6 cellular contexts compared by ENCODE assay signal in genomic region chr6:34761681-34762080, GRCh38. TPM values are rescaled to one million over a fixed set of nuclear protein-coding genes. Genes with fewer than 3 reads are reported as not detected.
A peak's percentile ranks its signal among the peaks of the same experiment; 100 is the strongest.
DNase-seq lines count a peak whose midpoint lies in the region; ATAC-seq, FAIRE-seq and TF ChIP-seq lines count a peak whose summit lies in the region.
"Not testable (repeated sequence)": the region's sequence is repeated elsewhere in the genome, so short reads cannot be mapped to it uniquely, and the experiment has no call there.

No MANE protein-coding gene starts in this region.

- peak overlapping the region; percentile 26; the same call in 1 of the 2 replicates for H3K4me2 ChIP-seq in K562 (ENCODE audit: insufficient read depth, low read length)

- not testable (repeated sequence) for H3K9me3 ChIP-seq in T-helper 17 cell (ENCODE audit: control insufficient read depth, low read length, poor library complexity, severe bottlenecking); K562 (replicated peaks; ENCODE audit: control insufficient read depth, insufficient read depth, low read depth, low read length); heart right ventricle; right cardiac atrium (ENCODE audit: control insufficient read depth, low read length)

- peaks cover 61% of the 10 kb centered on the region for H3K79me2 ChIP-seq in K562 (ENCODE audit: control insufficient read depth, insufficient read depth, low read length)

- TF ChIP-seq RAD21 in K562 (CRISPR knock-in tag; conservative IDR thresholded peaks at IDR 0.05 in 1 of 2, IDR thresholded peaks at IDR 0.05 in 1 of 2), result not testable (repeated sequence)

- H4K20me1 ChIP-seq in K562 (replicated peaks; ENCODE audit: control insufficient read depth, insufficient read depth, low read length), result not testable (repeated sequence)

- not testable (repeated sequence) for H2AFZ ChIP-seq in K562 (ENCODE audit: low read depth, low read length)

- not testable (repeated sequence) for H3K36me3 Mint-ChIP-seq in T-helper 17 cell (ENCODE audit: low read depth)

- CTCF ChIA-PET in K562 (lab: Yijun Ruan, JAX; ENCODE audit: low intra/inter-chr PET ratio), result not testable (repeated sequence)

- POLR2A ChIA-PET in K562 (lab: Yijun Ruan, JAX), result interaction anchor here (0.5 to 3.2 kb wide), 5 partner anchors 10 to 111 kb away, joined by 3 to 17 read pairs (median 3); partner anchors contain the start of gene BLTP3A

- TF ChIP-seq EP300 in K562 (IDR thresholded peaks at IDR 0.05; ENCODE audit: low read length), result not testable (repeated sequence)

- peak overlapping the region in 1 of 2 experiments; percentile 27; a peak in 1 of 4 replicates for H3K9ac ChIP-seq in K562 (ENCODE audit: insufficient read depth in 1 of 2, low read depth in 2 of 2, low read length in 2 of 2)

- in situ Hi-C loops in K562 (cut with MboI), result not testable (repeated sequence)

- FAIRE-seq in K562 (lab: Jason Lieb, UNC), result not testable (repeated sequence)

- 65% methylated on average over 5 of the region's 5 CpGs for WGBS in K562 (ENCODE audit: insufficient coverage, low coverage, missing lambda C conversion rate)
- 57 to 68% methylated on average over 5 of the region's 5 CpGs for WGBS in heart right ventricle, 2 donors
- 65% methylated on average over 5 of the region's 5 CpGs for WGBS in right cardiac atrium

- H3K36me3 ChIP-seq in K562 (ENCODE audit: control insufficient read depth, insufficient read depth, low read length) (peaks cover 72% of the 10 kb centered on the region), heart right ventricle (peaks cover 0 to 70% (median 17%) of the 10 kb centered on the region in 9 donors)

- H3K4me1 ChIP-seq in K562 (replicated peaks in 1 of 2; ENCODE audit: control insufficient read depth in 2 of 2, insufficient read depth in 2 of 2, low read length in 2 of 2) (peaks cover 3 to 13% of the 10 kb centered on the region in 2 experiments; a peak in 4 of 5 replicates), heart right ventricle (peaks cover 4 to 60% (median 32%) of the 10 kb centered on the region in 9 donors)
- H3K4me1 ChIP-seq in right cardiac atrium (ENCODE audit: control insufficient read depth, insufficient read depth, low read length), result not testable (repeated sequence)

- H3K4me1 Mint-ChIP-seq in T-helper 17 cell, result not testable (repeated sequence)

- H3K27ac Mint-ChIP-seq in T-helper 17 cell, result peak overlapping the region; percentile 70

- not testable (repeated sequence) for TF ChIP-seq POLR2A in K562 (conservative IDR thresholded peaks at IDR 0.05)

- H3K27me3 ChIP-seq in K562 (ENCODE audit: control insufficient read depth in 2 of 2, insufficient read depth in 2 of 2, low read length in 2 of 2); heart right ventricle; right cardiac atrium (ENCODE audit: control insufficient read depth, insufficient read depth): not testable (repeated sequence)

- H3K27me3 Mint-ChIP-seq in T-helper 17 cell, result not testable (repeated sequence)

- BruUV-seq in K562 (replicated peaks; lab: Mats Ljungman, UMichigan), result not testable (repeated sequence)

- DNase-seq in T-helper 17 cell; K562 (ENCODE audit: extremely low read depth in 1 of 4, low spot score in 3 of 4); Right ventricle myocardium superior; left ventricle myocardium superior; right cardiac atrium: not testable (repeated sequence)
- peak in 1 of 2 donors; percentile 25 for DNase-seq in heart right ventricle

- intact Hi-C loops in K562 (cut with micrococcal nuclease); Right ventricle myocardium superior (cut with DNase I); left ventricle myocardium superior (cut with micrococcal nuclease); right cardiac atrium (cut with DNase I): not testable (repeated sequence)
- intact Hi-C loops in heart right ventricle (cut with DNase I), result loop anchor here in 1 of 10 donors (2.0 to 10.0 kb wide), 2 partner anchors 29 to 103 kb away; no protein-coding TSS in a partner anchor

- peak overlapping the region; percentile 44; the same call in 2 of the 3 replicates for H3K27ac ChIP-seq in K562 (ENCODE audit: extremely low read depth, low read depth, low read length)
- peak overlapping the region; percentile 57 to 85 (median 76) for H3K27ac ChIP-seq in heart right ventricle
- peak overlapping the region; percentile 89 for H3K27ac ChIP-seq in right cardiac atrium (ENCODE audit: low read length)

- H3K4me3 Mint-ChIP-seq in T-helper 17 cell, result not testable (repeated sequence)

- H3K4me3 ChIP-seq in K562; heart right ventricle; right cardiac atrium (ENCODE audit: low read length): not testable (repeated sequence)

- not testable (repeated sequence) for TF ChIP-seq CTCF in K562 (IDR thresholded peaks at IDR 0.05 in 2 of 3, conservative IDR thresholded peaks at IDR 0.05 in 1 of 3; ENCODE audit: insufficient read depth in 2 of 3, low read depth in 1 of 3, low read length in 3 of 3); heart right ventricle (IDR thresholded peaks at IDR 0.05)

- not testable (repeated sequence) for H3K9me1 ChIP-seq in K562 (ENCODE audit: control insufficient read depth, insufficient read depth, low read length)

- ATAC-seq in T-helper 17 cell, K562: not testable (repeated sequence)
- ATAC-seq in Right ventricle myocardium superior (ENCODE audit: poor library complexity), result peak; percentile 59
- ATAC-seq in heart right ventricle, result peak in 7 of 8 donors; percentile 13 to 70 (median 43)
- ATAC-seq in left ventricle myocardium superior, result peak; percentile 74
- peak; percentile 18 to 53 for ATAC-seq in right cardiac atrium

TF ChIP-seq in K562, 482 proteins besides CTCF, POLR2A, EP300 and RAD21 (continues in another document):
- TF ChIP-seq ZNF384 (IDR thresholded peaks at IDR 0.05; ENCODE audit: low read depth, low read length) (peak; percentile 15; the same call in 1 of the 2 replicates), ARID1B (IDR thresholded peaks at IDR 0.05) (0 out of 2 replicates have a peak, but pooled peaks have one; percentile 25), C11orf30 (IDR thresholded peaks at IDR 0.05; ENCODE audit: low read depth) (peak; percentile 66), BHLHE40 (IDR thresholded peaks at IDR 0.05; ENCODE audit: low read length) (peak; percentile 9; the same call in 1 of the 2 replicates), ZNF316 (IDR thresholded peaks at IDR 0.05) (0 out of 2 replicates have a peak, but pooled peaks have one; percentile 31)

RNA-seq across cellular contexts. Expression of gene SNRPC, which starts 4.4 kb away (rescaled TPM):
- total RNA-seq in T-helper 17 cell (10 to 100 TPM; 44.2 to 52.1 TPM), K562 (2014; rRNA removed) (500 and 634 TPM in 2 replicates), K562 (2014; rRNA removed; fragmentation: Illumina TruSeq; extraction: Trizol) (430 and 439 TPM in 2 replicates), K562 (2015; rRNA removed; fragmentation: Illumina TruSeq; extraction: Trizol) (488 and 508 TPM in 2 replicates), K562 (2021) (415 and 433 TPM in 2 replicates), Right ventricle myocardium superior (164 TPM), heart right ventricle (100 to 1,000 TPM; 125 to 204 (median 144) TPM), left ventricle myocardium superior (173 TPM), right cardiac atrium (100 to 1,000 TPM in 3 of 4 donors, 10 to 100 TPM in 1; 88.3 to 155 (median 120) TPM)
- total RNA-seq in K562 (2011; cell fraction: chromatin; rRNA removed; ENCODE audit: low replicate concordance), result 34.0 and 37.5 TPM in 2 replicates
- total RNA-seq in K562 (2011; cell fraction: nucleolus; rRNA removed), result 54.7 and 59.2 TPM in 2 replicates
- 62.7 and 69.1 TPM in 2 replicates for total RNA-seq in K562 (2011; cell fraction: nucleoplasm; rRNA removed)
- polyA plus RNA-seq in K562 (2011; rRNA removed) (495 and 598 TPM in 2 replicates), K562 (2014; fragmentation: Illumina TruSeq; extraction: Trizol) (868 and 905 TPM in 2 replicates), K562 (2014; fragmentation: Nextera tagmentation; extraction: Ambion mirVana) (100 to 1,000 TPM; 697 to 889 TPM), K562 (2014; rRNA removed) (808 and 854 TPM in 2 replicates), heart right ventricle (100 to 1,000 TPM; 168 to 224 TPM), right cardiac atrium (236 TPM)
- 883 and 1,009 TPM in 2 replicates for polyA plus RNA-seq in K562 (2011; cell fraction: cytosol; rRNA removed)
- 165 and 174 TPM in 2 replicates for polyA plus RNA-seq in K562 (2011; cell fraction: nucleus; rRNA removed)
- polyA plus RNA-seq in K562 (2012), result 407 and 437 TPM in 2 replicates
- polyA minus RNA-seq in K562 (2011; rRNA and poly(A)+ RNA removed), result 218 and 228 TPM in 2 replicates
- 104 and 122 TPM in 2 replicates for polyA minus RNA-seq in K562 (2011; cell fraction: cytosol; rRNA and poly(A)+ RNA removed)
- 21.0 and 35.1 TPM in 2 replicates for polyA minus RNA-seq in K562 (2011; cell fraction: nucleus; rRNA and poly(A)+ RNA removed)

RNA-seq across cellular contexts. Expression of gene BLTP3A, which starts 30.2 kb away (rescaled TPM):
- 10 to 100 TPM; 10.5 to 16.3 TPM for total RNA-seq in T-helper 17 cell
- 63.2 and 83.7 TPM in 2 replicates for total RNA-seq in K562 (2011; cell fraction: chromatin; rRNA removed; ENCODE audit: low replicate concordance)
- 35.0 and 36.8 TPM in 2 replicates for total RNA-seq in K562 (2011; cell fraction: nucleolus; rRNA removed)
- total RNA-seq in K562 (2011; cell fraction: nucleoplasm; rRNA removed), result 39.5 and 45.3 TPM in 2 replicates
- total RNA-seq in K562 (2014; rRNA removed), result 14.8 and 16.7 TPM in 2 replicates
- total RNA-seq in K562 (2014; rRNA removed; fragmentation: Illumina TruSeq; extraction: Trizol), result 21.5 and 24.6 TPM in 2 replicates
- 13.3 and 14.0 TPM in 2 replicates for total RNA-seq in K562 (2015; rRNA removed; fragmentation: Illumina TruSeq; extraction: Trizol)
- total RNA-seq in K562 (2021), result 30.2 and 34.6 TPM in 2 replicates
- 29.3 and 33.0 TPM in 2 replicates for polyA plus RNA-seq in K562 (2011; rRNA removed)
- 23.9 and 26.2 TPM in 2 replicates for polyA plus RNA-seq in K562 (2011; cell fraction: cytosol; rRNA removed)
- polyA plus RNA-seq in K562 (2011; cell fraction: nucleus; rRNA removed), result 16.4 and 18.6 TPM in 2 replicates
- 12.0 and 23.2 TPM in 2 replicates for polyA plus RNA-seq in K562 (2012)
- 26.6 and 27.2 TPM in 2 replicates for polyA plus RNA-seq in K562 (2014; fragmentation: Illumina TruSeq; extraction: Trizol)
- polyA plus RNA-seq in K562 (2014; fragmentation: Nextera tagmentation; extraction: Ambion mirVana), result 1 to 10 TPM; 7.5 to 7.7 TPM
- polyA plus RNA-seq in K562 (2014; rRNA removed), result 15.5 and 17.9 TPM in 2 replicates
- polyA minus RNA-seq in K562 (2011; rRNA and poly(A)+ RNA removed), result 62.1 and 71.6 TPM in 2 replicates
- polyA minus RNA-seq in K562 (2011; cell fraction: cytosol; rRNA and poly(A)+ RNA removed), result 38.1 and 38.5 TPM in 2 replicates
- 14.1 and 23.9 TPM in 2 replicates for polyA minus RNA-seq in K562 (2011; cell fraction: nucleus; rRNA and poly(A)+ RNA removed)
- 17.2 TPM for total RNA-seq in Right ventricle myocardium superior
- total RNA-seq in heart right ventricle, result 10 to 100 TPM; 18.0 to 25.0 (median 21.2) TPM
- 1 to 10 TPM; 4.1 to 4.5 TPM for polyA plus RNA-seq in heart right ventricle
- 19.6 TPM for total RNA-seq in left ventricle myocardium superior
- total RNA-seq in right cardiac atrium, result 10 to 100 TPM; 13.0 to 18.8 (median 17.5) TPM
- polyA plus RNA-seq in right cardiac atrium, result 4.4 TPM
